In the genomic region with DNA sequence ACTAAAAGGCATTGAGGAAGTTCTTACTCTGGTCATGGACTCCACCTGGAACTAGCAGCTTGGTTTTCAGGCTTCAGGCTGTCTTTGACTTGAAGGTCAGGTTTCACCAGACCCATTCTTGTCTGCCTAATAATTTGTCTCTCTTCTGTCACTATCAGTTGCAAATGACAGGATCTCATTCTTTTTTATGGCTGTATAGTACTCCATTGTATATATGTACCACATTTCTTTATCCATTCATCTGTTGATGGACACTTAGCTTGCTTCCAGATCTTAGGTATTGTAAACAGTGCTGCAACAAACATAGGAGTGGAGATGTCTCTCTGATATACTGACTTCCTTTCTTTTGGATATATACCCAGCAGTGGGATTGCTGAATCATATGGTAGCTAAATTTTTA, we compare ENCODE assay signal across 21 cellular contexts.
DNase-seq lines count a peak whose midpoint lies in the region; ATAC-seq, FAIRE-seq and TF ChIP-seq lines count a peak whose summit lies in the region.
"Had no signal": no experiment of that assay in that cellular context is flagged by ENCODE, and none has a peak within 500 bp of the region (broad histone marks: within the 10 kb centered on the region; RNA-seq: fewer than 3 reads in every experiment).

No MANE protein-coding gene starts in this region.

- H3K4me1 ChIP-seq in HEK293 (ENCODE audit: control insufficient read depth, insufficient read depth, low read length) (no peaks in the 10 kb centered on the region), psoas muscle (no peaks in the 10 kb centered on the region)
- H3K4me1 ChIP-seq: BE2C, BLaER1 had no signal

- TF ChIP-seq CTCF in HEK293 (tag by site-specific recombination; IDR thresholded peaks at IDR 0.05), result no peak
- TF ChIP-seq CTCF in psoas muscle (IDR thresholded peaks at IDR 0.05), result no peak

- H3K27me3 ChIP-seq in psoas muscle (ENCODE audit: insufficient read depth in 3 of 3, low read length in 2 of 3), result no peaks in the 10 kb centered on the region
- H3K27me3 ChIP-seq: BE2C, BLaER1 had no signal

- no peak for ATAC-seq in psoas muscle

- H3K36me3 ChIP-seq in HEK293 (ENCODE audit: control insufficient read depth in 2 of 2, insufficient read depth in 1 of 2, low read length in 2 of 2) (no peaks in the 10 kb centered on the region), psoas muscle (ENCODE audit: insufficient read depth in 1 of 2, low read depth in 1 of 2) (no peaks in the 10 kb centered on the region)
- H3K36me3 ChIP-seq: BE2C, BLaER1 had no signal

- H3K9me3 ChIP-seq in HEK293 (ENCODE audit: control insufficient read depth, insufficient read depth, low read depth, low read length), result no peaks in the 10 kb centered on the region
- H3K9me3 ChIP-seq in psoas muscle, result no peaks in the 10 kb centered on the region

- no peak for FAIRE-seq in RCC 7860 (lab: Jason Lieb, UNC)
- FAIRE-seq: A204.1, G401.6, GM12891, GM19239 had no signal

- POLR2A ChIA-PET in HEK293 (lab: Yijun Ruan, JAX), result interaction anchor here (1.2 kb wide), 1 partner anchor 38 kb away, joined by 4 read pairs; no protein-coding TSS in a partner anchor

- CTCF ChIA-PET in HEK293 (lab: Yijun Ruan, JAX), result interaction anchor here (0.6 kb wide), 2 partner anchors 178 to 1522 kb away, joined by 3 to 5 read pairs; no protein-coding TSS in a partner anchor

- H3K27ac ChIP-seq in HEK293 (ENCODE audit: extremely low read depth, low read depth, low read length) (no peak overlapping the region), psoas muscle (peak overlapping the region; percentile 80)
- H3K27ac ChIP-seq: BLaER1 had no signal

- intact Hi-C loops in psoas muscle (cut with DNase I), result no loop called here

- no peak overlapping the region for H3K4me3 ChIP-seq in HEK293 (ENCODE audit: low read depth, low read length)
- no peak overlapping the region for H3K4me3 ChIP-seq in psoas muscle
- H3K4me3 ChIP-seq: BLaER1 had no signal

- DNase-seq in RCC 7860 (ENCODE audit: low spot score) (peak; percentile 2), psoas muscle (no peak), mucosa of gallbladder (ENCODE audit: low spot score) (no peak)
- no peak for DNase-seq in stimulated activated CD4-positive, alpha-beta T cell treated with anti-CD3 and anti-CD28 coated beads, Interleukin-15, amount 100 ng/mL, for 24 hours
- DNase-seq: 8988T; ACHN; BE2C; C1 segment of cervical spinal cord; CD4-positive, alpha-beta memory T cell; CD4-positive, CD25-positive, alpha-beta regulatory T cell; CD8-positive, alpha-beta memory T cell; COR-L47; DMS 273 treated with DMSO at 0.1 percent for 48 hours; DMS79 treated with DMSO at 0.1 percent for 48 hours; GF-D8 had no signal

TF ChIP-seq in HEK293, 187 proteins besides CTCF, POLR2A, EP300 and RAD21:
- TF ChIP-seq SP7 (tag by site-specific recombination; IDR thresholded peaks at IDR 0.05), result no peak
- peak; percentile 87 for TF ChIP-seq ZNF146 (tag by site-specific recombination; IDR thresholded peaks at IDR 0.05)
- TF ChIP-seq ZNF366 (tag by site-specific recombination; conservative IDR thresholded peaks at IDR 0.05), result no peak
- TF ChIP-seq ZNF184 (tag by site-specific recombination; IDR thresholded peaks at IDR 0.05), result no peak
- TF ChIP-seq ZNF596 (tag by site-specific recombination; IDR thresholded peaks at IDR 0.05), result no peak
- TF ChIP-seq ZIC2 (tag by site-specific recombination; IDR thresholded peaks at IDR 0.05), result no peak
